Comparison of ENCODE assay signal across 8 cellular contexts in genomic region chr12:108618079-108618952, GRCh38. TPM values are rescaled to one million over a fixed set of nuclear protein-coding genes. Genes with fewer than 3 reads are reported as not detected.
DNase-seq lines count a peak whose midpoint lies in the region; ATAC-seq and TF ChIP-seq lines count a peak whose summit lies in the region.

No MANE protein-coding gene starts in this region.

- H3K27ac ChIP-seq in DND-41 (ENCODE audit: low read length), result peak overlapping the region; percentile 56
- H3K27ac ChIP-seq in HEK293 (ENCODE audit: extremely low read depth, low read depth, low read length), result no peak overlapping the region

- peaks cover 1% of the 10 kb centered on the region for H4K20me1 ChIP-seq in DND-41 (ENCODE audit: insufficient read depth, low read length)

- peak overlapping the region; percentile 67 for H3K4me3 Mint-ChIP-seq in T-helper 17 cell

- peaks cover 54% of the 10 kb centered on the region for H3K4me1 Mint-ChIP-seq in T-helper 17 cell

- H3K36me3 Mint-ChIP-seq in T-helper 17 cell (ENCODE audit: low read depth), result peaks cover 11% of the 10 kb centered on the region

- H3K27me3 Mint-ChIP-seq in T-helper 17 cell, result no peaks in the 10 kb centered on the region

- ATAC-seq in DND-41 (ENCODE audit: insufficient read depth, low read depth), result peak; percentile 81
- peak; percentile 43 for ATAC-seq in T-helper 17 cell
- ATAC-seq in left ventricle myocardium superior, result peak; percentile 90
- no peak for ATAC-seq in HG02970 (IDR thresholded peaks at IDR 0.05; ENCODE audit: low FRiP score, unreplicated experiment)

- 0 out of 2 replicates have a peak overlapping the region, but pooled peaks have one; percentile 15 for H3K4me2 ChIP-seq in DND-41 (ENCODE audit: insufficient read depth, low read length)

- no peak overlapping the region for H3K4me3 ChIP-seq in DND-41 (ENCODE audit: low read depth in 1 of 2, low read length in 2 of 2)
- no peak overlapping the region for H3K4me3 ChIP-seq in HEK293 (ENCODE audit: low read depth, low read length)
- H3K4me3 ChIP-seq in retinal pigment epithelial cell (ENCODE audit: low read length), result no peak overlapping the region

- H3K36me3 ChIP-seq in DND-41 (ENCODE audit: insufficient read depth, low read length) (peaks cover 19% of the 10 kb centered on the region), HEK293 (ENCODE audit: control insufficient read depth in 2 of 2, insufficient read depth in 1 of 2, low read length in 2 of 2) (no peaks in the 10 kb centered on the region)

- POLR2A ChIA-PET in HEK293 (lab: Yijun Ruan, JAX), result no interaction called here

- H3K9me3 ChIP-seq in DND-41 (ENCODE audit: insufficient read depth, low read length, severe bottlenecking), result peaks cover 4% of the 10 kb centered on the region
- H3K9me3 ChIP-seq in HEK293 (ENCODE audit: control insufficient read depth, insufficient read depth, low read depth, low read length), result no peaks in the 10 kb centered on the region
- peaks cover 3% of the 10 kb centered on the region for H3K9me3 ChIP-seq in T-helper 17 cell (ENCODE audit: control insufficient read depth, low read length, poor library complexity, severe bottlenecking)

- peak; percentile 98 for TF ChIP-seq CTCF in DND-41 (IDR thresholded peaks at IDR 0.05; ENCODE audit: borderline replicate concordance, extremely low read depth, low read length, poor library complexity, severe bottlenecking)
- peak; percentile 75 for TF ChIP-seq CTCF in HEK293 (tag by site-specific recombination; IDR thresholded peaks at IDR 0.05)
- peak; percentile 93 for TF ChIP-seq CTCF in retinal pigment epithelial cell (conservative IDR thresholded peaks at IDR 0.05; ENCODE audit: low read depth, low read length)

- no peak overlapping the region for H2AFZ ChIP-seq in DND-41 (ENCODE audit: low read depth, low read length)

- H3K4me1 ChIP-seq in DND-41 (ENCODE audit: insufficient read depth, low read length) (peaks cover 24% of the 10 kb centered on the region), HEK293 (ENCODE audit: control insufficient read depth, insufficient read depth, low read length) (no peaks in the 10 kb centered on the region)

- CTCF ChIA-PET in HEK293 (lab: Yijun Ruan, JAX), result interaction anchor here (0.6 to 7.2 kb wide), 46 partner anchors 9 to 1575 kb away, joined by 3 to 160 read pairs (median 5); partner anchors contain the start of genes ISCU and SART3

- H3K27me3 ChIP-seq in DND-41 (ENCODE audit: insufficient read depth, low read length, poor library complexity), result no peaks in the 10 kb centered on the region

- H3K79me2 ChIP-seq in DND-41 (ENCODE audit: insufficient read depth, low read length), result peaks cover 2% of the 10 kb centered on the region; the same call in 1 of the 2 replicates

- peak overlapping the region; percentile 96 for H3K27ac Mint-ChIP-seq in T-helper 17 cell

- 0 out of 2 replicates have a peak overlapping the region, but pooled peaks have one; percentile 12 for H3K9ac ChIP-seq in DND-41 (ENCODE audit: low read depth, low read length)

- peak; percentile 81 for DNase-seq in DND-41
- DNase-seq in NCI-H187 (lab: John Stamatoyannopoulos, UW), result peak; percentile 66 to 86
- peak; percentile 69 to 77 (median 70) for DNase-seq in T-helper 17 cell
- DNase-seq in amygdala (lab: John Stamatoyannopoulos, UW), result peak in 52 of 56 donors; percentile 13 to 84 (median 54)
- peak; percentile 89 for DNase-seq in left ventricle myocardium superior
- no peak for DNase-seq in retinal pigment epithelial cell (ENCODE audit: low read depth)

- intact Hi-C loops in left ventricle myocardium superior (cut with micrococcal nuclease), result loop anchor here (5.0 kb wide), 1 partner anchor 56 kb away; the partner anchor contains the start of genes ISCU and SART3

TF ChIP-seq in HEK293, 187 proteins besides CTCF, POLR2A, EP300 and RAD21 (continues in another document):
- no peak for TF ChIP-seq ZNF704 (tag by site-specific recombination; IDR thresholded peaks at IDR 0.05)
- TF ChIP-seq ZFHX2 (tag by site-specific recombination; conservative IDR thresholded peaks at IDR 0.05), result peak; percentile 54
- peak; percentile 50; the same call in 1 of the 2 replicates for TF ChIP-seq ZSCAN30 (tag by site-specific recombination; IDR thresholded peaks at IDR 0.05)
- 0 out of 2 replicates have a peak, but pooled peaks have one; percentile 11 for TF ChIP-seq ZNF629 (tag by site-specific recombination; IDR thresholded peaks at IDR 0.05)
- peak; percentile 87 for TF ChIP-seq ZNF654 (tag by site-specific recombination; IDR thresholded peaks at IDR 0.05; ENCODE audit: low read depth)
- TF ChIP-seq ZBTB17 (tag by site-specific recombination; IDR thresholded peaks at IDR 0.05), result no peak
- no peak for TF ChIP-seq ZNF132 (tag by site-specific recombination; IDR thresholded peaks at IDR 0.05; ENCODE audit: borderline replicate concordance)
- no peak for TF ChIP-seq ZNF155 (tag by site-specific recombination; IDR thresholded peaks at IDR 0.05)
- peak; percentile 60 for TF ChIP-seq IKZF3 (tag by site-specific recombination; IDR thresholded peaks at IDR 0.05)
- 0 out of 2 replicates have a peak, but pooled peaks have one; percentile 21 for TF ChIP-seq MZF1 (tag by site-specific recombination; IDR thresholded peaks at IDR 0.05; ENCODE audit: borderline replicate concordance)
- no peak for TF ChIP-seq ZNF23 (tag by site-specific recombination; IDR thresholded peaks at IDR 0.05; ENCODE audit: borderline replicate concordance)
- TF ChIP-seq PRDM10 (tag by site-specific recombination; IDR thresholded peaks at IDR 0.05), result peak; percentile 95
- no peak for TF ChIP-seq ZNF623 (tag by site-specific recombination; IDR thresholded peaks at IDR 0.05)
- peak; percentile 38; the same call in 1 of the 2 replicates for TF ChIP-seq KLF8 (tag by site-specific recombination; IDR thresholded peaks at IDR 0.05)
- TF ChIP-seq ZBTB10 (tag by site-specific recombination; IDR thresholded peaks at IDR 0.05), result no peak

RNA-seq across cellular contexts. Expression of gene SELPLG, which starts 15.4 kb away (rescaled TPM):
- total RNA-seq in T-helper 17 cell (100 to 1,000 TPM in 1 of 2 donors, 10 to 100 TPM in 1; 91.3 to 131 TPM), left ventricle myocardium superior (4.1 TPM)

RNA-seq across cellular contexts. Expression of gene TMEM119, which starts 20.4 kb away (rescaled TPM):
- total RNA-seq in T-helper 17 cell, result 1 to 10 TPM; 3.9 to 5.0 TPM
- total RNA-seq in left ventricle myocardium superior, result 1.4 TPM

RNA-seq across cellular contexts. Expression of gene ISCU, which starts 55.9 kb away (rescaled TPM):
- total RNA-seq in T-helper 17 cell (100 to 1,000 TPM; 139 to 177 TPM), left ventricle myocardium superior (468 TPM)

RNA-seq across cellular contexts. Expression of gene SART3, which starts 57.3 kb away (rescaled TPM):
- total RNA-seq in T-helper 17 cell (100 to 1,000 TPM in 1 of 2 donors, 10 to 100 TPM in 1; 85.3 to 107 TPM), left ventricle myocardium superior (24.7 TPM)

Comparison
In these comparisons a context has a peak if more than half of its experiments do, and no peak if none do; other contexts are left out.
1. RNA of gene SELPLG, which starts 15.4 kb away (total RNA-seq): 91.3 to 131 TPM in T-helper 17 cell; 4.1 TPM in left ventricle myocardium superior (single experiment); every median in the first group is over 10 times any median in the second.
2. Peak in every context shown above with its lines, with median percentiles within 50 percentile points of each other: CTCF ChIP-seq.